In genomic region chr4:179114615-179115014, GRCh38 we compare ENCODE assay signal across 35 cellular contexts.
"Had no signal": no experiment of that assay in that cellular context is flagged by ENCODE, and none has a peak within 500 bp of the region (broad histone marks: within the 10 kb centered on the region; RNA-seq: fewer than 3 reads in every experiment).

No MANE protein-coding gene starts in this region.

- H3K4me3 ChIP-seq: MG63 had no signal

- H3K36me3 ChIP-seq: MG63 had no signal

- DNase-seq: Karpas-422, Kasumi-1, MG63, MM.1S, MV-4-11, NCI-H1048, NCI-H1092, NCI-H1092 treated with DMSO at 0.1 percent for 48 hours, NCI-H1105, NCI-H1105 treated with DMSO at 0.1 percent for 48 hours, NCI-H1417, NCI-H1417 treated with DMSO at 0.1 percent for 48 hours, NCI-H1436, NCI-H1436 treated with DMSO at 0.1 percent for 48 hours, NCI-H146, NCI-H1694, NCI-H1694 treated with DMSO at 0.1 percent for 48 hours, NCI-H187, NCI-H187 treated with DMSO at 0.1 percent for 48 hours, NCI-H1930, NCI-H2029, NCI-H2029 treated with DMSO at 0.1 percent for 48 hours, NCI-H2081, NCI-H2081 treated with DMSO at 0.1 percent for 48 hours, NCI-H2107, NCI-H2171, NCI-H2171 treated with DMSO at 0.1 percent for 48 hours, NCI-H2227 treated with DMSO at 0.1 percent for 48 hours, NCI-H226, NCI-H345, NCI-H446, NCI-H446 treated with DMSO at 0.1 percent for 48 hours, NCI-H510A, NCI-H510A treated with DMSO at 0.1 percent for 48 hours, NCI-H524 had no signal

- H3K9me3 ChIP-seq: MG63 had no signal

- H3K27me3 ChIP-seq: MG63 had no signal
